In genomic region chr15:34796847-34797246, GRCh38 we compare ENCODE assay signal across 24 cellular contexts. TPM values are rescaled to one million over a fixed set of nuclear protein-coding genes. Genes with fewer than 3 reads are reported as not detected.
DNase-seq lines count a peak whose midpoint lies in the region; ATAC-seq and TF ChIP-seq lines count a peak whose summit lies in the region.
"Had no signal": no experiment of that assay in that cellular context is flagged by ENCODE, and none has a peak within 500 bp of the region (broad histone marks: within the 10 kb centered on the region; RNA-seq: fewer than 3 reads in every experiment).

No MANE protein-coding gene starts in this region.

- no peak overlapping the region for H3K4me3 Mint-ChIP-seq in activated CD8-positive, alpha-beta memory T cell treated with anti-CD3 and anti-CD28 coated beads, Interleukin-2, amount 10 ng/mL, durations not matched to agents 7 days and 5 days
- H3K4me3 Mint-ChIP-seq: GM23338, IgD-negative memory B cell had no signal

- H3K36me3 ChIP-seq in heart left ventricle (peaks cover 0 to 28% (median 13%) of the 10 kb centered on the region in 9 donors), thoracic aorta (no peaks in the 10 kb centered on the region)
- H3K36me3 ChIP-seq: SJSA1 had no signal

- no peaks in the 10 kb centered on the region for H3K36me3 Mint-ChIP-seq in activated CD8-positive, alpha-beta memory T cell treated with anti-CD3 and anti-CD28 coated beads, Interleukin-2, amount 10 ng/mL, durations not matched to agents 7 days and 5 days
- H3K36me3 Mint-ChIP-seq: IgD-negative memory B cell had no signal

- no peaks in the 10 kb centered on the region for H3K4me1 Mint-ChIP-seq in activated CD8-positive, alpha-beta memory T cell treated with anti-CD3 and anti-CD28 coated beads, Interleukin-2, amount 10 ng/mL, durations not matched to agents 7 days and 5 days

- H3K27me3 Mint-ChIP-seq in activated CD8-positive, alpha-beta memory T cell treated with anti-CD3 and anti-CD28 coated beads, Interleukin-2, amount 10 ng/mL, durations not matched to agents 7 days and 5 days: peaks cover 69% of the 10 kb centered on the region

- H3K4me1 ChIP-seq in heart left ventricle (peaks cover 0 to 46% (median 20%) of the 10 kb centered on the region in 12 donors), thoracic aorta (ENCODE audit: control insufficient read depth in 1 of 2, low read depth in 2 of 2) (peaks cover 18 to 76% of the 10 kb centered on the region in 2 donors)

- CTCF ChIA-PET in activated CD8-positive, alpha-beta memory T cell treated with anti-CD3 and anti-CD28 coated beads, Interleukin-2, amount 10 ng/mL, durations not matched to agents 7 days and 5 days (lab: Charles Lee): no interaction called here

- no peaks in the 10 kb centered on the region for H3K9me3 Mint-ChIP-seq in activated CD8-positive, alpha-beta memory T cell treated with anti-CD3 and anti-CD28 coated beads, Interleukin-2, amount 10 ng/mL, durations not matched to agents 7 days and 5 days (ENCODE audit: low read depth)
- H3K9me3 Mint-ChIP-seq: GM23338, IgD-negative memory B cell had no signal

- H3K27ac ChIP-seq in heart left ventricle (peak overlapping the region; percentile 58 to 96 (median 93)), thoracic aorta (peak overlapping the region; percentile 88)
- H3K27ac ChIP-seq: 22Rv1, C4-2B, SJSA1 had no signal

- intact Hi-C loops in heart left ventricle (cut with DNase I): loop anchor here in 4 of 10 donors (2.0 to 10.0 kb wide), 5 partner anchors 50 to 82 kb away; no protein-coding TSS in a partner anchor

- no peaks in the 10 kb centered on the region for H3K9me3 ChIP-seq in heart left ventricle
- no peaks in the 10 kb centered on the region for H3K9me3 ChIP-seq in thoracic aorta
- H3K9me3 ChIP-seq: SJSA1 had no signal

- H3K4me3 ChIP-seq in heart left ventricle: peak overlapping the region in 2 of 12 donors; percentile 61 to 74
- H3K4me3 ChIP-seq in thoracic aorta: no peak overlapping the region
- H3K4me3 ChIP-seq: SJSA1 had no signal

- H3K27ac Mint-ChIP-seq in activated CD8-positive, alpha-beta memory T cell treated with anti-CD3 and anti-CD28 coated beads, Interleukin-2, amount 10 ng/mL, durations not matched to agents 7 days and 5 days: no peak overlapping the region
- H3K27ac Mint-ChIP-seq: GM23338, IgD-negative memory B cell had no signal

- WGBS in heart left ventricle, 4 donors: 7 to 20% (median 14%) methylated on average over 5 of the region's 5 CpGs

- TF ChIP-seq CTCF in heart left ventricle (IDR thresholded peaks at IDR 0.05) (no peak), thoracic aorta (IDR thresholded peaks at IDR 0.05) (no peak)

- TF ChIP-seq POLR2A in heart left ventricle (IDR thresholded peaks at IDR 0.05): peak in 1 of 2 donors; percentile 16

- ATAC-seq in heart left ventricle (peak; percentile 21 to 48 (median 32)), thoracic aorta (ENCODE audit: insufficient number of reproducible peaks, low FRiP score, low read depth) (no peak)
- no peak for ATAC-seq in activated CD8-positive, alpha-beta memory T cell treated with anti-CD3 and anti-CD28 coated beads, Interleukin-2, amount 10 ng/mL, durations not matched to agents 7 days and 5 days
- ATAC-seq: GM23338, HCT116 had no signal

- H3K27me3 ChIP-seq in heart left ventricle (peaks cover 0 to 47% (median 5%) of the 10 kb centered on the region in 9 donors), thoracic aorta (replicated peaks; ENCODE audit: insufficient read depth) (no peaks in the 10 kb centered on the region)
- H3K27me3 ChIP-seq: SJSA1 had no signal

- DNase-seq in DMS 273 (lab: John Stamatoyannopoulos, UW; ENCODE audit: unreplicated experiment) (peak; percentile 3), DMS 273 treated with DMSO at 0.1 percent for 48 hours (lab: John Stamatoyannopoulos, UW) (no peak), heart left ventricle (peak in 4 of 5 donors; percentile 44 to 52 (median 50)), myocyte (ENCODE audit: low read depth) (peak; percentile 80), thoracic aorta (ENCODE audit: low spot score) (no peak), SKM-1 (lab: John Stamatoyannopoulos, UW; ENCODE audit: unreplicated experiment) (no peak), germinal center (ENCODE audit: low spot score) (no peak)
- no peak for DNase-seq in activated CD8-positive, alpha-beta memory T cell treated with anti-CD3 and anti-CD28 coated beads, Interleukin-2, amount 10 ng/mL, durations not matched to agents 7 days and 5 days
- DNase-seq: AML-193, GDM1, Kasumi-1, MM.1S, NCI-H1092, NCI-H146, NCI-H2107, NCI-H2227 treated with DMSO at 0.1 percent for 48 hours, NCI-H524 had no signal

RNA-seq across cellular contexts. Expression of gene ACTC1, which starts 1.5 kb away (rescaled TPM):
- total RNA-seq in heart left ventricle (over 10,000 TPM in 7 of 9 donors, 1,000 to 10,000 TPM in 2; 3,808 to 17,901 (median 12,860) TPM), myocyte (6,424 and 7,970 TPM in 2 replicates), thoracic aorta (100 to 1,000 TPM in 1 of 2 donors, 10 to 100 TPM in 1; 47.7 to 125 TPM)
- polyA plus RNA-seq in heart left ventricle: over 10,000 TPM in 1 of 2 donors, 1,000 to 10,000 TPM in 1; 1,898 to 12,542 TPM
- 9,191 TPM for polyA plus RNA-seq in myocyte (2012)
- not detected for total RNA-seq in activated CD8-positive, alpha-beta memory T cell treated with anti-CD3 and anti-CD28 coated beads, Interleukin-2, amount 10 ng/mL, durations not matched to agents 7 days and 5 days
- total RNA-seq: RPMI7951 had no signal
- polyA plus RNA-seq: IgD-negative memory B cell had no signal

RNA-seq across cellular contexts. Expression of gene GJD2, which starts 42.0 kb away (rescaled TPM):
- total RNA-seq in heart left ventricle (under 1 TPM in 4 of 9 donors, not detected in 5; 0.19 to 0.31 (median 0.26) TPM), myocyte (0.05 TPM in 1 of 2 replicates, not detected in the other), thoracic aorta (not detected)
- under 1 TPM in 1 of 2 donors, not detected in 1; 0.04 TPM for polyA plus RNA-seq in heart left ventricle
- polyA plus RNA-seq in myocyte (2012): not detected
- not detected for total RNA-seq in activated CD8-positive, alpha-beta memory T cell treated with anti-CD3 and anti-CD28 coated beads, Interleukin-2, amount 10 ng/mL, durations not matched to agents 7 days and 5 days
- total RNA-seq: RPMI7951 had no signal
- polyA plus RNA-seq: IgD-negative memory B cell had no signal

Comparison
In these comparisons a context has a peak if more than half of its experiments do, and no peak if none do; other contexts are left out.
1. DNase-seq: peak in DMS 273 (single experiment), heart left ventricle (4 of 5) and myocyte (single experiment); none in DMS 273 treated with DMSO at 0.1 percent for 48 hours (single experiment), thoracic aorta (single experiment), SKM-1 (single experiment), activated CD8-positive, alpha-beta memory T cell treated with anti-CD3 and anti-CD28 coated beads, Interleukin-2, amount 10 ng/mL, durations not matched to agents 7 days and 5 days (single experiment) and germinal center (single experiment).
2. ATAC-seq: peak in heart left ventricle (4 of 4); none in thoracic aorta (single experiment) and activated CD8-positive, alpha-beta memory T cell treated with anti-CD3 and anti-CD28 coated beads, Interleukin-2, amount 10 ng/mL, durations not matched to agents 7 days and 5 days (single experiment).
3. RNA of gene ACTC1, which starts 1.5 kb away (total RNA-seq): 3,808 to 17,901 TPM in heart left ventricle, 6,424 to 7,970 TPM in myocyte and 47.7 to 125 TPM in thoracic aorta; not detected in activated CD8-positive, alpha-beta memory T cell treated with anti-CD3 and anti-CD28 coated beads, Interleukin-2, amount 10 ng/mL, durations not matched to agents 7 days and 5 days; every median in the first group is over 10 times any median in the second.